In the genomic region with DNA sequence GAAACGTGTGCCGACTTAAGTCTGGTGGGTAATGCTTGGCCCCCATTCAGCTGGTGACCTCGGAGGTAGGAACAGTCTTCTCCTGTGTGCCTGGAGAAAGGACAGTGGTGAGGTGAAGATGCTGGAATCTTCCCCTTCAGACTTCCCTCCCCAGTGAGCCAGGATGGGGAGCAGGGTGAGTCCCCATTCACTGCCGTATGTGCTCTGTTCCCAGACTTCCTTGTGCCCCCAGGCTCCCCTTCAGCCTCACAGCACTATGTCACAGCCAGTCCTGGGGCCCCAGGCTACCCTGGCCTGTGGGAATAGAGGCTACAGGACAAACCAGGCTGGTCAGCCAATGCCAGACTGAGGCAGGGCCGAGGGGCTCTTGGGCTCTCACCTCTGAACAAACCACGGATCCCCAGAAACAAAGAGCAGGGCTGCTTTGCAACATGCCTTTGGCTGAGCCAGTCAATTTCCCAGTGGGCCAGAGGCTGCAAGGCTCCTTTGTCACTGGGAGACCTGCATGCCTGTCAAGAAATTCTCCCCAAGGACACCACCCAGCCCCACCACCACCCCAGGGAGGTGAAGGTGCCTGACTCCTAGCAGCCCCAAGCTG, we compare ENCODE assay signal across 17 cellular contexts. TPM values are rescaled to one million over a fixed set of nuclear protein-coding genes. Genes with fewer than 3 reads are reported as not detected.
DNase-seq lines count a peak whose midpoint lies in the region; FAIRE-seq and TF ChIP-seq lines count a peak whose summit lies in the region.
"Had no signal": no experiment of that assay in that cellular context is flagged by ENCODE, and none has a peak within 500 bp of the region (broad histone marks: within the 10 kb centered on the region; RNA-seq: fewer than 3 reads in every experiment).

No MANE protein-coding gene starts in this region.

- no peak overlapping the region for H3K23ac ChIP-seq in H1 (ENCODE audit: insufficient read length)

- TF ChIP-seq POLR2A in H1 (IDR thresholded peaks at IDR 0.05; ENCODE audit: control extremely low read depth in 1 of 2, low read depth in 2 of 2, low read length in 2 of 2) (no peak), sigmoid colon (IDR thresholded peaks at IDR 0.05) (no peak)

- intact Hi-C loops in sigmoid colon (cut with DNase I) = no loop called here

- H3K27ac ChIP-seq in HUES64 (ENCODE audit: low read depth, low read length) (peak overlapping the region; percentile 77; the same call in 1 of the 2 replicates), H1 (ENCODE audit: low read depth, low read length) (no peak overlapping the region), sigmoid colon (peak overlapping the region in 1 of 4 donors; percentile 26)

- H3K9ac ChIP-seq in HUES64 (ENCODE audit: low read depth, low read length) (no peak overlapping the region), H1 (replicated peaks in 1 of 4; ENCODE audit: extremely low read depth in 1 of 4, low read depth in 3 of 4, low read length in 3 of 4) (no peak overlapping the region)

- peak overlapping the region; percentile 56 for H2BK120ac ChIP-seq in H1 (replicated peaks; ENCODE audit: low read depth, low read length)

- CTCF ChIA-PET in H1 (lab: Charles Lee; ENCODE audit: partially characterized antibody) = interaction anchor here (0.7 to 4.6 kb wide), 11 partner anchors 11 to 156 kb away, joined by 3 to 28 read pairs (median 3); a partner anchor contains a TSS

- TF ChIP-seq EP300 in H1 (IDR thresholded peaks at IDR 0.05; ENCODE audit: borderline replicate concordance in 1 of 2, low read depth in 2 of 2, low read length in 2 of 2) = no peak
- TF ChIP-seq EP300 in sigmoid colon (IDR thresholded peaks at IDR 0.05) = no peak

- peak overlapping the region; percentile 20; the same call in 1 of the 2 replicates for H2AK5ac ChIP-seq in H1 (ENCODE audit: low read depth, low read length)

- peak overlapping the region; percentile 86; the same call in 1 of the 2 replicates for H2BK12ac ChIP-seq in H1 (ENCODE audit: low read depth, low read length)

- H3K79me2 ChIP-seq in H1 (ENCODE audit: control insufficient read depth in 1 of 2, insufficient read depth in 2 of 2, low read length in 2 of 2) = no peaks in the 10 kb centered on the region

- no peak for FAIRE-seq in H1 (lab: Jason Lieb, UNC)
- FAIRE-seq: H54 had no signal

- H3K4ac ChIP-seq in H1 (replicated peaks; ENCODE audit: insufficient read length, low read depth, low read length) = peak overlapping the region; percentile 33

- H3K4me2 ChIP-seq in H1 (ENCODE audit: insufficient read depth in 1 of 2, low read depth in 2 of 2, low read length in 2 of 2) = no peak overlapping the region; a peak in 1 of 4 replicates

- no peak overlapping the region for H3K56ac ChIP-seq in H1 (replicated peaks; ENCODE audit: insufficient read length, low read depth, low read length)

- H4K20me1 ChIP-seq in H1 (replicated peaks in 1 of 2; ENCODE audit: control insufficient read depth in 1 of 2, insufficient read depth in 2 of 2, low read length in 2 of 2) = no peaks in the 10 kb centered on the region

- no peak overlapping the region for H3K4me3 ChIP-seq in HUES64 (ENCODE audit: low read length)
- no peak overlapping the region for H3K4me3 ChIP-seq in H1 (ENCODE audit: extremely low read depth in 1 of 4, insufficient read depth in 2 of 4, low read depth in 3 of 4, low read length in 4 of 4)
- H3K4me3 ChIP-seq in sigmoid colon = no peak overlapping the region

- H3K36me3 ChIP-seq in HUES64 (ENCODE audit: insufficient read depth, low read length) (no peaks in the 10 kb centered on the region), H1 (ENCODE audit: control insufficient read depth in 2 of 4, insufficient read depth in 4 of 4, low read length in 3 of 4) (no peaks in the 10 kb centered on the region), sigmoid colon (no peaks in the 10 kb centered on the region)

- 0 out of 2 replicates have a peak, but pooled peaks cover 2% of the 10 kb centered on the region for H3K27me3 ChIP-seq in HUES64 (ENCODE audit: insufficient read depth, low read length)
- 0 out of 7 replicates have a peak, but pooled peaks cover 0 to 3% (median 0%) of the 10 kb centered on the region in 4 experiments for H3K27me3 ChIP-seq in H1 (replicated peaks in 1 of 4; ENCODE audit: control insufficient read depth in 3 of 4, extremely low read depth in 1 of 4, insufficient read depth in 3 of 4, low read length in 3 of 4)
- H3K27me3 ChIP-seq in sigmoid colon = no peaks in the 10 kb centered on the region

- peak overlapping the region; percentile 94 for H4K91ac ChIP-seq in H1 (replicated peaks; ENCODE audit: insufficient read length, low read length)

- TF ChIP-seq CTCF in H1 (IDR thresholded peaks at IDR 0.05; ENCODE audit: control extremely low read depth in 1 of 3, insufficient read depth in 1 of 3, low read depth in 1 of 3, low read length in 3 of 3) (no peak), sigmoid colon (IDR thresholded peaks at IDR 0.05) (no peak)

- no peak overlapping the region for H4K5ac ChIP-seq in H1 (ENCODE audit: insufficient read length, low read depth, low read length)

- POLR2A ChIA-PET in H1 (lab: Charles Lee; ENCODE audit: partially characterized antibody) = interaction anchor here (0.8 to 1.3 kb wide), 5 partner anchors 12 to 149 kb away, joined by 3 to 6 read pairs (median 4); no protein-coding TSS in a partner anchor

- H3K23me2 ChIP-seq in H1 (ENCODE audit: low read depth, low read length) = no peaks in the 10 kb centered on the region

- H3K9me3 ChIP-seq in HUES64 (ENCODE audit: insufficient read depth, low read depth, low read length) (no peaks in the 10 kb centered on the region), H1 (ENCODE audit: insufficient read depth in 2 of 2, low read depth in 1 of 2, low read length in 1 of 2) (no peaks in the 10 kb centered on the region), sigmoid colon (no peaks in the 10 kb centered on the region)

- no peak for TF ChIP-seq RAD21 in H1 (IDR thresholded peaks at IDR 0.05 in 1 of 2, conservative IDR thresholded peaks at IDR 0.05 in 1 of 2; ENCODE audit: low read depth in 2 of 2, low read length in 2 of 2)

- H3K18ac ChIP-seq in H1 (ENCODE audit: extremely low read depth, low read length) = peak overlapping the region; percentile 95

- H2BK15ac ChIP-seq in H1 (ENCODE audit: low read length) = no peak overlapping the region

- H4K8ac ChIP-seq in H1 (ENCODE audit: extremely low read depth, insufficient read depth, low read length) = no peak overlapping the region

- H2AFZ ChIP-seq in H1 (ENCODE audit: low read length) = no peak overlapping the region

- H2BK5ac ChIP-seq in H1 (ENCODE audit: low read depth, low read length) = peak overlapping the region; percentile 88; the same call in 1 of the 2 replicates

- DNase-seq in D341Med (ENCODE audit: low spot score) = peak; percentile 12
- peak in 1 of 2 experiments; percentile 43 for DNase-seq in H1 (ENCODE audit: low read depth in 1 of 2, low spot score in 2 of 2)
- peak; percentile 52 for DNase-seq in sigmoid colon
- no peak for DNase-seq in activated gamma-delta T cell (lab: John Stamatoyannopoulos, UW)
- no peak for DNase-seq in NCI-H2107 (lab: John Stamatoyannopoulos, UW)
- no peak for DNase-seq in epidermal melanocyte (ENCODE audit: insufficient read length, low spot score)
- DNase-seq: COR-L47, EL, Kasumi-1, NCI-H2171 treated with DMSO at 0.1 percent for 48 hours, NCI-H446 treated with DMSO at 0.1 percent for 48 hours, NCI-H748 treated with DMSO at 0.1 percent for 48 hours, SIG-M5 had no signal

- H3K79me1 ChIP-seq in H1 (ENCODE audit: low read depth, low read length) = no peaks in the 10 kb centered on the region

- 79% methylated on average over 6 of the region's 6 CpGs for WGBS in HUES64
- WGBS in H1 (ENCODE audit: extremely low coverage in 1 of 2, insufficient coverage in 1 of 2, insufficient read length in 1 of 2, insufficient replicate concordance in 2 of 2, low coverage in 1 of 2, low lambda C conversion rate in 2 of 2, missing lambda C conversion rate in 1 of 2), 2 experiments = 86% methylated on average over 6 of the region's 6 CpGs; no CpG with 5 or more reads in 1 of the 2 experiments
- WGBS in sigmoid colon, 2 donors = 70 to 81% methylated on average over 6 of the region's 6 CpGs

- H2BK20ac ChIP-seq in H1 (ENCODE audit: low read length) = peak overlapping the region; percentile 100

- no peak overlapping the region for H3K14ac ChIP-seq in H1 (ENCODE audit: insufficient read length)

- H3K4me1 ChIP-seq in HUES64 (ENCODE audit: insufficient read depth, low read length) = peaks cover 25% of the 10 kb centered on the region
- peaks cover 0 to 33% (median 18%) of the 10 kb centered on the region in 4 experiments; a peak in 5 of 7 replicates for H3K4me1 ChIP-seq in H1 (replicated peaks in 1 of 4; ENCODE audit: control insufficient read depth in 3 of 4, insufficient read depth in 4 of 4, low read length in 3 of 4)
- peaks cover 0 to 4% (median 0%) of the 10 kb centered on the region in 4 donors for H3K4me1 ChIP-seq in sigmoid colon

RNA-seq across cellular contexts. Expression of a gene that starts 31.8 kb away (rescaled TPM):
- not detected for polyA plus RNA-seq in HUES64 (2013, experiment 1 of 2)
- polyA plus RNA-seq in HUES64 (2013, experiment 2 of 2) = not detected
- total RNA-seq in H1 (2021; fragmentation: NEBNext Ultra II Directional; extraction: Animal tissue kit (Norgen Biotek cat#: 25700)) = not detected in 2 replicates
- polyA plus RNA-seq in H1 (2011; rRNA removed) (0.16 and 0.18 TPM in 2 replicates), sigmoid colon (1 to 10 TPM in 1 of 3 donors, under 1 TPM in 1, not detected in 1; 0.31 to 1.4 TPM)
- 0.45 TPM for polyA plus RNA-seq in H1 (2011; cell fraction: cytosol; rRNA removed)
- polyA plus RNA-seq in H1 (2011; cell fraction: nucleus; rRNA removed) = 1.0 TPM
- 0.11 to 0.64 TPM (median 0.47 TPM) in 3 of 4 replicates, not detected in the other for polyA plus RNA-seq in H1 (2012, experiment 1 of 2)
- not detected for polyA plus RNA-seq in H1 (2012, experiment 2 of 2)
- 0.08 TPM for polyA plus RNA-seq in H1 (2013, experiment 1 of 2)
- polyA plus RNA-seq in H1 (2013, experiment 2 of 2) = 0.24 TPM
- polyA minus RNA-seq in H1 (2011; rRNA and poly(A)+ RNA removed) = 0.50 TPM in 1 of 2 replicates, not detected in the other
- polyA minus RNA-seq in H1 (2011; cell fraction: cytosol; rRNA and poly(A)+ RNA removed) = not detected
- polyA minus RNA-seq in H1 (2011; cell fraction: nucleus; rRNA and poly(A)+ RNA removed) = not detected
- not detected for total RNA-seq in sigmoid colon
- polyA plus RNA-seq: CD14-positive monocyte, IgD-negative memory B cell had no signal

RNA-seq across cellular contexts. Expression of a gene that starts 38.7 kb away (rescaled TPM):
- 0.20 TPM for polyA plus RNA-seq in HUES64 (2013, experiment 1 of 2)
- polyA plus RNA-seq in HUES64 (2013, experiment 2 of 2) = not detected
- not detected in 2 replicates for total RNA-seq in H1 (2021; fragmentation: NEBNext Ultra II Directional; extraction: Animal tissue kit (Norgen Biotek cat#: 25700))
- 0.06 and 0.09 TPM in 2 replicates for polyA plus RNA-seq in H1 (2011; rRNA removed)
- 0.47 TPM for polyA plus RNA-seq in H1 (2011; cell fraction: cytosol; rRNA removed)
- polyA plus RNA-seq in H1 (2011; cell fraction: nucleus; rRNA removed) = 0.63 TPM
- polyA plus RNA-seq in H1 (2012, experiment 1 of 2) = 0.17 to 0.50 TPM in 2 of 4 replicates, not detected in the others
- not detected for polyA plus RNA-seq in H1 (2012, experiment 2 of 2)
- 0.34 TPM for polyA plus RNA-seq in H1 (2013, experiment 1 of 2)
- polyA plus RNA-seq in H1 (2013, experiment 2 of 2) = 0.40 TPM
- polyA minus RNA-seq in H1 (2011; rRNA and poly(A)+ RNA removed) = 0.19 TPM in 1 of 2 replicates, not detected in the other
- polyA minus RNA-seq in H1 (2011; cell fraction: cytosol; rRNA and poly(A)+ RNA removed) = not detected
- polyA minus RNA-seq in H1 (2011; cell fraction: nucleus; rRNA and poly(A)+ RNA removed) = not detected
- total RNA-seq in sigmoid colon = 1 to 10 TPM in 3 of 4 donors, not detected in 1; 1.3 to 3.9 (median 1.8) TPM
- polyA plus RNA-seq in sigmoid colon = under 1 TPM; 0.60 to 0.85 (median 0.69) TPM

RNA-seq across cellular contexts. Expression of a gene that starts 49.0 kb away (rescaled TPM):
- not detected for polyA plus RNA-seq in HUES64 (2013, experiment 1 of 2)
- polyA plus RNA-seq in HUES64 (2013, experiment 2 of 2) = not detected
- not detected in 2 replicates for total RNA-seq in H1 (2021; fragmentation: NEBNext Ultra II Directional; extraction: Animal tissue kit (Norgen Biotek cat#: 25700))
- polyA plus RNA-seq in H1 (2011; rRNA removed) (0.02 TPM in 1 of 2 replicates, not detected in the other), sigmoid colon (not detected)
- polyA plus RNA-seq in H1 (2011; cell fraction: cytosol; rRNA removed) = not detected
- not detected for polyA plus RNA-seq in H1 (2011; cell fraction: nucleus; rRNA removed)
- polyA plus RNA-seq in H1 (2012, experiment 1 of 2) = not detected in 4 replicates
- polyA plus RNA-seq in H1 (2012, experiment 2 of 2) = not detected
- not detected for polyA plus RNA-seq in H1 (2013, experiment 1 of 2)
- polyA plus RNA-seq in H1 (2013, experiment 2 of 2) = not detected
- not detected in 2 replicates for polyA minus RNA-seq in H1 (2011; rRNA and poly(A)+ RNA removed)
- polyA minus RNA-seq in H1 (2011; cell fraction: cytosol; rRNA and poly(A)+ RNA removed) = not detected
- not detected for polyA minus RNA-seq in H1 (2011; cell fraction: nucleus; rRNA and poly(A)+ RNA removed)
- under 1 TPM in 1 of 4 donors, not detected in 3; under 0.01 TPM for total RNA-seq in sigmoid colon
- polyA plus RNA-seq: CD14-positive monocyte, IgD-negative memory B cell had no signal

Comparison
In these comparisons a context has a peak if more than half of its experiments do, and no peak if none do; other contexts are left out.
1. DNase-seq: peak in D341Med (single experiment) and sigmoid colon (single experiment); none in activated gamma-delta T cell (single experiment), NCI-H2107 (single experiment) and epidermal melanocyte (single experiment).